Comparison of ENCODE assay signal across 25 cellular contexts in genomic region chr11:130177782-130178181, GRCh38. TPM values are rescaled to one million over a fixed set of nuclear protein-coding genes. Genes with fewer than 3 reads are reported as not detected.
DNase-seq lines count a peak whose midpoint lies in the region; ATAC-seq, FAIRE-seq and TF ChIP-seq lines count a peak whose summit lies in the region.
"Had no signal": no experiment of that assay in that cellular context is flagged by ENCODE, and none has a peak within 500 bp of the region (broad histone marks: within the 10 kb centered on the region; RNA-seq: fewer than 3 reads in every experiment).

No MANE protein-coding gene starts in this region.

- H3K79me2 ChIP-seq in HepG2 (ENCODE audit: insufficient read depth, low read length), result no peaks in the 10 kb centered on the region
- peaks cover 60% of the 10 kb centered on the region for H3K79me2 ChIP-seq in OCI-LY1 (ENCODE audit: insufficient read depth, low read length)

- POLR2A ChIA-PET in HepG2 (lab: Yijun Ruan, JAX), result no interaction called here

- CTCF ChIA-PET in HepG2 (lab: Yijun Ruan, JAX; ENCODE audit: low intra/inter-chr PET ratio, low total read pairs), result no interaction called here

- BruUV-seq in HepG2 (replicated peaks; lab: Mats Ljungman, UMichigan), result no TSS peak

- H3K9me2 ChIP-seq in OCI-LY1 (ENCODE audit: low read depth, low read length), result no peaks in the 10 kb centered on the region
- H3K9me2 ChIP-seq: SK-N-SH had no signal

- ATAC-seq in HepG2 (no peak), right lobe of liver (no peak), left colon (no peak), gastrocnemius medialis (no peak)
- ATAC-seq: activated CD4-positive, CD25-positive, alpha-beta regulatory T cell treated with anti-CD3 and anti-CD28 coated beads, Interleukin-2, amount 50 U/mL, for 24 hours; activated CD8-positive, alpha-beta T cell treated with anti-CD3 and anti-CD28 coated beads for 36 hours; left lobe of liver had no signal

- no peaks in the 10 kb centered on the region for H3K36me3 ChIP-seq in HepG2 (replicated peaks in 1 of 2; ENCODE audit: control insufficient read depth in 1 of 2, insufficient read depth in 2 of 2, low read length in 2 of 2)
- H3K36me3 ChIP-seq in right lobe of liver, result no peaks in the 10 kb centered on the region
- peaks cover 32% of the 10 kb centered on the region for H3K36me3 ChIP-seq in OCI-LY1 (ENCODE audit: insufficient read depth, low read length)
- no peaks in the 10 kb centered on the region for H3K36me3 ChIP-seq in gastrocnemius medialis
- H3K36me3 ChIP-seq: cardiac muscle cell, heart left ventricle, MG63 had no signal

- in situ Hi-C loops in HepG2 (cut with HindIII; ENCODE audit: extremely low pct_ligation_motif_present, low pct_unique_long_range_greater_than_20kb) (no loop called here), gastrocnemius medialis (cut with MboI; ENCODE audit: low sequenced_read_pairs in 4 of 4) (no loop called here), KBM-7 (cut with MboI; ENCODE audit: low pct_unique_long_range_greater_than_20kb, low sequenced_read_pairs) (no loop called here)

- no peak for DNase-seq in HepG2 (ENCODE audit: low spot score)
- no peak for DNase-seq in right lobe of liver
- DNase-seq in left colon, result peak; percentile 41 to 48
- DNase-seq in gastrocnemius medialis, result no peak
- no peak for DNase-seq in T1000 (lab: John Stamatoyannopoulos, UW)
- no peak for DNase-seq in KBM-7
- DNase-seq: activated CD8-positive, alpha-beta T cell treated with anti-CD3 and anti-CD28 coated beads for 36 hours; activated naive CD4-positive, alpha-beta T cell; activated T-cell treated with anti-CD3 and anti-CD28 coated beads, Interleukin-2, amount 50 U/mL, for 1 hour; amniotic stem cell; GDM1; H9; MG63; NCI-H1436 treated with DMSO at 0.1 percent for 48 hours; NCI-H2227 treated with DMSO at 0.1 percent for 48 hours; nephron progenitor cell; SK-N-SH had no signal

- H4K20me1 ChIP-seq in HepG2 (ENCODE audit: insufficient read depth, low read length) (no peaks in the 10 kb centered on the region), OCI-LY1 (ENCODE audit: insufficient read depth, low read length) (no peaks in the 10 kb centered on the region)

- TF ChIP-seq CTCF in HepG2 (CRISPR knock-in tag; IDR thresholded peaks at IDR 0.05) (no peak), right lobe of liver (IDR thresholded peaks at IDR 0.05) (no peak), OCI-LY1 (IDR thresholded peaks at IDR 0.05; ENCODE audit: low read length) (no peak), gastrocnemius medialis (IDR thresholded peaks at IDR 0.05 in 4 of 5, conservative IDR thresholded peaks at IDR 0.05 in 1 of 5) (no peak)

- H3K9ac ChIP-seq in HepG2 (ENCODE audit: insufficient read depth, low read depth, low read length), result no peak overlapping the region
- peak overlapping the region; percentile 80; the same call in 1 of the 2 replicates for H3K9ac ChIP-seq in OCI-LY1 (ENCODE audit: low read length)
- H3K9ac ChIP-seq: SK-N-SH had no signal

- H3K27ac ChIP-seq in HepG2 (ENCODE audit: extremely low read length, insufficient read depth, low read length) (no peak overlapping the region), right lobe of liver (peak overlapping the region in 1 of 3 donors; percentile 49), OCI-LY1 (ENCODE audit: low read depth, low read length, poor library complexity, severe bottlenecking) (peak overlapping the region; percentile 100), gastrocnemius medialis (no peak overlapping the region)
- H3K27ac ChIP-seq: cardiac muscle cell, HL-60 had no signal

- FAIRE-seq in HepG2 (lab: Jason Lieb, UNC), result no peak

- intact Hi-C loops in HepG2 (cut with micrococcal nuclease; ENCODE audit: unreplicated experiment) (no loop called here), right lobe of liver (cut with DNase I) (no loop called here), left colon (cut with DNase I, micrococcal nuclease) (no loop called here), gastrocnemius medialis (cut with DNase I; ENCODE audit: low total_unique reads) (no loop called here)

- no peaks in the 10 kb centered on the region for H3K27me3 ChIP-seq in HepG2 (ENCODE audit: control insufficient read depth in 1 of 2, insufficient read depth in 2 of 2, low read length in 2 of 2)
- no peaks in the 10 kb centered on the region for H3K27me3 ChIP-seq in right lobe of liver
- H3K27me3 ChIP-seq in OCI-LY1 (ENCODE audit: insufficient read depth, low read length), result no peaks in the 10 kb centered on the region
- H3K27me3 ChIP-seq in gastrocnemius medialis, result no peaks in the 10 kb centered on the region
- H3K27me3 ChIP-seq: cardiac muscle cell, heart left ventricle, MG63 had no signal

- H3K4me3 ChIP-seq in HepG2 (replicated peaks in 1 of 3; ENCODE audit: insufficient read depth in 1 of 3, low read depth in 2 of 3, low read length in 3 of 3) (no peak overlapping the region), right lobe of liver (no peak overlapping the region), OCI-LY1 (ENCODE audit: low read depth, low read length, poor library complexity, severe bottlenecking) (peak overlapping the region; percentile 54), gastrocnemius medialis (no peak overlapping the region)
- H3K4me3 ChIP-seq: cardiac muscle cell, heart left ventricle, MG63 had no signal

- H3K4me1 ChIP-seq in HepG2 (ENCODE audit: insufficient read depth, low read length), result peaks cover 45% of the 10 kb centered on the region
- H3K4me1 ChIP-seq in right lobe of liver, result peaks cover 0 to 49% (median 16%) of the 10 kb centered on the region in 4 donors
- peaks cover 76% of the 10 kb centered on the region for H3K4me1 ChIP-seq in OCI-LY1 (ENCODE audit: insufficient read depth, low read length, severe bottlenecking)
- H3K4me1 ChIP-seq in gastrocnemius medialis, result peaks cover 19 to 21% of the 10 kb centered on the region in 2 donors

- TF ChIP-seq RAD21 in HepG2 (CRISPR knock-in tag; IDR thresholded peaks at IDR 0.05), result no peak

- no peak overlapping the region for H3K4me2 ChIP-seq in HepG2 (ENCODE audit: low read depth, low read length)
- peak overlapping the region; percentile 85 for H3K4me2 ChIP-seq in OCI-LY1 (ENCODE audit: low read length)
- H3K4me2 ChIP-seq: SK-N-SH had no signal

- H2AFZ ChIP-seq in HepG2 (ENCODE audit: low read length) (no peak overlapping the region), OCI-LY1 (ENCODE audit: low read length) (no peak overlapping the region)

- WGBS in HepG2 (ENCODE audit: low lambda C conversion rate), result 88% methylated on average over 10 of the region's 10 CpGs
- 63% methylated on average over 10 of the region's 10 CpGs for WGBS in right lobe of liver (ENCODE audit: insufficient coverage, low coverage, low lambda C conversion rate, missing lambda C conversion rate)

- H3K9me3 ChIP-seq in HepG2 (ENCODE audit: low read length), result no peaks in the 10 kb centered on the region; the same call in 1 of the 2 replicates
- no peaks in the 10 kb centered on the region for H3K9me3 ChIP-seq in right lobe of liver
- peaks cover 6% of the 10 kb centered on the region for H3K9me3 ChIP-seq in OCI-LY1 (ENCODE audit: low read length)
- no peaks in the 10 kb centered on the region for H3K9me3 ChIP-seq in gastrocnemius medialis
- H3K9me3 ChIP-seq: MG63, SK-N-SH had no signal

- no peak for TF ChIP-seq POLR2A in HepG2 (IDR thresholded peaks at IDR 0.05; ENCODE audit: insufficient read depth in 1 of 2, low read depth in 2 of 2, low read length in 2 of 2)
- no peak for TF ChIP-seq POLR2A in right lobe of liver (IDR thresholded peaks at IDR 0.05)
- TF ChIP-seq POLR2A in gastrocnemius medialis (IDR thresholded peaks at IDR 0.05), result no peak

- peaks cover 4% of the 10 kb centered on the region; the same call in 1 of the 2 replicates for H3F3A ChIP-seq in OCI-LY1 (ENCODE audit: insufficient read depth, low read length)

- TF ChIP-seq EP300 in HepG2 (IDR thresholded peaks at IDR 0.05; ENCODE audit: low read depth in 2 of 2, low read length in 2 of 2) (no peak), HepG2 (CRISPR knock-in tag; IDR thresholded peaks at IDR 0.05; ENCODE audit: borderline replicate concordance) (no peak)

RNA-seq across cellular contexts. Expression of gene ST14, which starts 18.2 kb away (rescaled TPM):
- total RNA-seq in HepG2 (2016; rRNA removed; fragmentation: Illumina TruSeq; extraction: Trizol), result 0.69 and 1.4 TPM in 2 replicates
- total RNA-seq in HepG2 (2016; cell fraction: cytosol; rRNA removed; fragmentation: Illumina TruSeq; extraction: Trizol; ENCODE audit: low read depth), result 0.26 and 0.30 TPM in 2 replicates
- 0.55 and 1.3 TPM in 2 replicates for total RNA-seq in HepG2 (2016; cell fraction: insoluble cytoplasmic fraction; rRNA removed; fragmentation: Illumina TruSeq; extraction: Trizol)
- 0.65 and 0.72 TPM in 2 replicates for total RNA-seq in HepG2 (2016; cell fraction: membrane; rRNA removed; fragmentation: Illumina TruSeq; extraction: Trizol)
- total RNA-seq in HepG2 (2016; cell fraction: nucleus; rRNA removed; fragmentation: Illumina TruSeq; extraction: Trizol), result 0.94 and 0.99 TPM in 2 replicates
- polyA plus RNA-seq in HepG2 (2011; rRNA removed), result 0.88 and 1.1 TPM in 2 replicates
- 0.90 and 1.3 TPM in 2 replicates for polyA plus RNA-seq in HepG2 (2011; cell fraction: cytosol; rRNA removed)
- polyA plus RNA-seq in HepG2 (2011; cell fraction: nucleus; rRNA removed), result 2.7 and 3.0 TPM in 2 replicates
- polyA plus RNA-seq in HepG2 (2012), result 0.76 and 1.3 TPM in 2 replicates
- polyA plus RNA-seq in HepG2 (2016; cell fraction: cytosol; fragmentation: Illumina TruSeq; extraction: Trizol; ENCODE audit: low read depth), result 0.14 and 0.15 TPM in 2 replicates
- 0.84 and 1.1 TPM in 2 replicates for polyA plus RNA-seq in HepG2 (2016; cell fraction: insoluble cytoplasmic fraction; fragmentation: Illumina TruSeq; extraction: Trizol; ENCODE audit: low read depth)
- 0.31 and 0.55 TPM in 2 replicates for polyA plus RNA-seq in HepG2 (2016; cell fraction: membrane; fragmentation: Illumina TruSeq; extraction: Trizol; ENCODE audit: low read depth)
- 2.0 and 2.6 TPM in 2 replicates for polyA plus RNA-seq in HepG2 (2016; cell fraction: nucleus; fragmentation: Illumina TruSeq; extraction: Trizol; ENCODE audit: insufficient read depth, low read depth)
- 2.0 and 3.1 TPM in 2 replicates for polyA minus RNA-seq in HepG2 (2011; rRNA and poly(A)+ RNA removed; ENCODE audit: low replicate concordance)
- polyA minus RNA-seq in HepG2 (2011; cell fraction: cytosol; rRNA and poly(A)+ RNA removed), result 0.62 and 0.79 TPM in 2 replicates
- 0.64 and 0.87 TPM in 2 replicates for polyA minus RNA-seq in HepG2 (2011; cell fraction: nucleus; rRNA and poly(A)+ RNA removed)
- total RNA-seq in right lobe of liver, result 10 to 100 TPM in 3 of 6 experiments, 1 to 10 TPM in 3; 2.5 to 16.7 (median 10.8) TPM
- 100 to 1,000 TPM; 499 to 535 TPM for total RNA-seq in left colon
- total RNA-seq in gastrocnemius medialis, result 1 to 10 TPM in 3 of 4 donors, under 1 TPM in 1; 0.20 to 2.2 (median 1.3) TPM
- total RNA-seq: activated CD8-positive, alpha-beta T cell treated with anti-CD3 and anti-CD28 coated beads for 36 hours; IMR-90 had no signal
- polyA plus RNA-seq: AG04450, IMR-90, SK-N-SH had no signal

Comparison
In these comparisons a context has a peak if more than half of its experiments do, and no peak if none do; other contexts are left out.
1. DNase-seq: peak in left colon (2 of 2); none in HepG2 (single experiment), right lobe of liver (0 of 3), gastrocnemius medialis (0 of 2), T1000 (single experiment) and KBM-7 (single experiment).
2. RNA of gene ST14, which starts 18.2 kb away (total RNA-seq): 499 to 535 TPM in left colon; 2.5 to 16.7 TPM in right lobe of liver, 0.20 to 2.2 TPM in gastrocnemius medialis and 0.26 to 1.4 TPM in HepG2; every median in the first group is over 10 times any median in the second.